In the genomic region with DNA sequence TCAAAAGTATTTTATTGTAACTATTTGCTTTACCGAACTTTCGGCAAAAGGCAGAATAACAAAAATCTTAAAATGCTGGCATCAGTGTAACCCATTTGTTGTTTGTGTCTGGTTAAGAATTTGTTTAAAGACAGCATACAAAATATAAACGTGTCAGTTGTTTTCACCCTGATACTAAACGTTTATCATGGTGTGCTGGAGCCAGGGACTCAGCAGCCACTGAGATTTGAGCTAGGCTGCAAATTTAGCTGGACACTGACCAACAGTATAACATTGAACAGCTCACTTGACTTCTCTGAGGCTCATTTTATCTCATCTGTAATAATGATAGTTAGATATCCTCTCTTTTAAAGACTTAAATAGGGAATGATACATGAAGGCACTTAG, we compare ENCODE assay signal across 14 cellular contexts.
DNase-seq lines count a peak whose midpoint lies in the region; ATAC-seq and TF ChIP-seq lines count a peak whose summit lies in the region.
"Had no signal": no experiment of that assay in that cellular context is flagged by ENCODE, and none has a peak within 500 bp of the region (broad histone marks: within the 10 kb centered on the region; RNA-seq: fewer than 3 reads in every experiment).

No MANE protein-coding gene starts in this region.

- TF ChIP-seq POLR2A in gastroesophageal sphincter (IDR thresholded peaks at IDR 0.05) (no peak), sigmoid colon (IDR thresholded peaks at IDR 0.05) (no peak)

- no peaks in the 10 kb centered on the region for H3K36me3 Mint-ChIP-seq in activated naive CD8-positive, alpha-beta T cell treated with anti-CD3 and anti-CD28 coated beads for 36 hours
- H3K36me3 Mint-ChIP-seq: activated naive CD4-positive, alpha-beta T cell treated with anti-CD3 and anti-CD28 coated beads, Interleukin-2, amount 50 U/mL, for 72 hours had no signal

- ATAC-seq in gastroesophageal sphincter (no peak), GM18870 (IDR thresholded peaks at IDR 0.05; ENCODE audit: unreplicated experiment) (no peak)
- ATAC-seq: activated naive CD4-positive, alpha-beta T cell treated with anti-CD3 and anti-CD28 coated beads, Interleukin-2, amount 50 U/mL, for 72 hours had no signal

- no peak overlapping the region for H3K27ac Mint-ChIP-seq in activated naive CD8-positive, alpha-beta T cell treated with anti-CD3 and anti-CD28 coated beads for 36 hours
- H3K27ac Mint-ChIP-seq: activated B cell treated with CpG ODN at 0.5 μM for 24 hours; activated naive CD4-positive, alpha-beta T cell treated with anti-CD3 and anti-CD28 coated beads, Interleukin-2, amount 50 U/mL, for 72 hours had no signal

- intact Hi-C loops in sigmoid colon (cut with DNase I), result loop anchor here (5.0 kb wide), 2 partner anchors 184 to 246 kb away; a partner anchor contains a TSS

- no peaks in the 10 kb centered on the region for H3K9me3 Mint-ChIP-seq in activated naive CD8-positive, alpha-beta T cell treated with anti-CD3 and anti-CD28 coated beads for 36 hours
- H3K9me3 Mint-ChIP-seq: activated B cell treated with CpG ODN at 0.5 μM for 24 hours; activated naive CD4-positive, alpha-beta T cell treated with anti-CD3 and anti-CD28 coated beads, Interleukin-2, amount 50 U/mL, for 72 hours had no signal

- no peaks in the 10 kb centered on the region for H3K27me3 ChIP-seq in adipocyte (replicated peaks; ENCODE audit: control insufficient read depth, insufficient read depth, low read length)
- no peaks in the 10 kb centered on the region for H3K27me3 ChIP-seq in gastroesophageal sphincter
- H3K27me3 ChIP-seq in sigmoid colon, result no peaks in the 10 kb centered on the region
- H3K27me3 ChIP-seq: BLaER1 had no signal

- H3K36me3 ChIP-seq in adipocyte (ENCODE audit: control insufficient read depth, insufficient read depth, low read length, severe bottlenecking), result no peaks in the 10 kb centered on the region
- H3K36me3 ChIP-seq in gastroesophageal sphincter, result no peaks in the 10 kb centered on the region
- no peaks in the 10 kb centered on the region for H3K36me3 ChIP-seq in sigmoid colon
- H3K36me3 ChIP-seq: BLaER1 had no signal

- peak overlapping the region in 3 of 4 donors; percentile 34 to 65 (median 59) for H3K27ac ChIP-seq in gastroesophageal sphincter
- peak overlapping the region; percentile 48 to 78 (median 65) for H3K27ac ChIP-seq in sigmoid colon
- H3K27ac ChIP-seq: BLaER1 had no signal

- TF ChIP-seq CTCF in gastroesophageal sphincter (IDR thresholded peaks at IDR 0.05) (no peak), sigmoid colon (IDR thresholded peaks at IDR 0.05) (no peak)

- H3K4me1 Mint-ChIP-seq in activated naive CD8-positive, alpha-beta T cell treated with anti-CD3 and anti-CD28 coated beads for 36 hours, result no peaks in the 10 kb centered on the region
- H3K4me1 Mint-ChIP-seq: activated B cell treated with CpG ODN at 0.5 μM for 24 hours had no signal

- no peak overlapping the region for H3K4me3 Mint-ChIP-seq in activated naive CD8-positive, alpha-beta T cell treated with anti-CD3 and anti-CD28 coated beads for 36 hours
- H3K4me3 Mint-ChIP-seq: activated B cell treated with CpG ODN at 0.5 μM for 24 hours had no signal

- peak overlapping the region; percentile 68 for H3K9ac ChIP-seq in adipocyte (ENCODE audit: low read length)
- H3K9ac ChIP-seq: BLaER1 had no signal

- peak; percentile 52 for DNase-seq in GM04504 (ENCODE audit: low read depth)
- peak; percentile 59 for DNase-seq in adipocyte (ENCODE audit: low read depth)
- DNase-seq in sigmoid colon, result peak; percentile 67
- no peak for DNase-seq in HuH-7.5 (ENCODE audit: low spot score)
- DNase-seq in stimulated activated CD8-positive, alpha-beta memory T cell treated with anti-CD3 and anti-CD28 coated beads, Interleukin-4, amount 100 ng/mL, for 48 hours, result no peak
- no peak for DNase-seq in activated naive CD8-positive, alpha-beta T cell treated with anti-CD3 and anti-CD28 coated beads for 36 hours
- DNase-seq: activated B cell treated with CpG ODN at 0.5 μM for 24 hours, NCI-H446 treated with DMSO at 0.1 percent for 48 hours, nucleus accumbens, SW 1271 had no signal

- TF ChIP-seq EP300 in gastroesophageal sphincter (IDR thresholded peaks at IDR 0.05), result no peak
- no peak for TF ChIP-seq EP300 in sigmoid colon (IDR thresholded peaks at IDR 0.05)

- WGBS in gastroesophageal sphincter (ENCODE audit: low coverage in 1 of 2), 2 donors, result 15 to 19% methylated on average over 4 of the region's 4 CpGs
- 70 to 72% methylated on average over 4 of the region's 4 CpGs for WGBS in sigmoid colon, 2 donors

- no peaks in the 10 kb centered on the region for H3K27me3 Mint-ChIP-seq in activated naive CD8-positive, alpha-beta T cell treated with anti-CD3 and anti-CD28 coated beads for 36 hours
- H3K27me3 Mint-ChIP-seq: activated B cell treated with CpG ODN at 0.5 μM for 24 hours had no signal

- H3K9me3 ChIP-seq in adipocyte (ENCODE audit: control insufficient read depth, low read length) (no peaks in the 10 kb centered on the region), gastroesophageal sphincter (no peaks in the 10 kb centered on the region), sigmoid colon (no peaks in the 10 kb centered on the region)

- H3K4me3 ChIP-seq in adipocyte (ENCODE audit: low read length) (peak overlapping the region; percentile 63), gastroesophageal sphincter (no peak overlapping the region), sigmoid colon (no peak overlapping the region)
- H3K4me3 ChIP-seq: BLaER1 had no signal

- H3K4me1 ChIP-seq in adipocyte (ENCODE audit: control insufficient read depth, insufficient read depth, low read length) (peaks cover 33% of the 10 kb centered on the region), gastroesophageal sphincter (peaks cover 3 to 19% (median 7%) of the 10 kb centered on the region in 3 donors), sigmoid colon (peaks cover 0 to 42% (median 25%) of the 10 kb centered on the region in 4 donors)
- H3K4me1 ChIP-seq: BLaER1 had no signal

Comparison
In these comparisons a context has a peak if more than half of its experiments do, and no peak if none do; other contexts are left out.
1. DNase-seq: peak in GM04504 (single experiment), adipocyte (single experiment) and sigmoid colon (single experiment); none in HuH-7.5 (single experiment), stimulated activated CD8-positive, alpha-beta memory T cell treated with anti-CD3 and anti-CD28 coated beads, Interleukin-4, amount 100 ng/mL, for 48 hours (single experiment) and activated naive CD8-positive, alpha-beta T cell treated with anti-CD3 and anti-CD28 coated beads for 36 hours (single experiment).